In the genomic region with DNA sequence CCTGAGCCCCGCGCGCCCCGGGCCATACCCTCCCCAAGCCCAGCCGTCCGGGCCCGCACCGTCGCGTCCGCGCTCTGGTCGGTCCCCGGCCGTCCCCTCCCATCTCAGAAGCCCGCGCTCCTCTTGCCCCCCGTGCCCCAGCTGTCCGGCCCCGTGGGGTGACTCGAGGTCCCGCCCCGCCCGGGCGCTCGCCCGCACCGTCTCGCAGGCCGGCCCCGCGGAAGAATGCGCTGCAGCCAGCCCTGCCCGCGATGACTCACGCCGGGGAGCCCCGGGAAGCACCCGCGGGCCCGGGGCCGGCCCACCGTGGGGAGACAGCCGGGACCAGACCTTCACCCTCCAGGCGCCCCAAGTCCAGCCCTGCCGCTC, we compare ENCODE assay signal across 1 cellular context.
TF ChIP-seq lines count a peak whose summit lies in the region.

No MANE protein-coding gene starts in this region.

TF ChIP-seq in A549, 52 proteins besides CTCF, POLR2A, EP300 and RAD21 (continued from another document):
- TF ChIP-seq JUNB (IDR thresholded peaks at IDR 0.05) (no peak), SREBF2 (IDR thresholded peaks at IDR 0.05) (no peak), PHF8 (IDR thresholded peaks at IDR 0.05; ENCODE audit: borderline replicate concordance, low read depth) (0 out of 2 replicates have a peak, but pooled peaks have one; percentile 10), BCL3 (IDR thresholded peaks at IDR 0.05) (0 out of 3 replicates have a peak, but pooled peaks have one; percentile 8), CHD4 (IDR thresholded peaks at IDR 0.05; ENCODE audit: borderline replicate concordance) (no peak), MAX (IDR thresholded peaks at IDR 0.05) (no peak), JUN (IDR thresholded peaks at IDR 0.05) (peak; percentile 41 to 57; a peak in 1 of 5 replicates), NR3C1 (IDR thresholded peaks at IDR 0.05) (no peak)
- TF ChIP-seq, protein P1, sequence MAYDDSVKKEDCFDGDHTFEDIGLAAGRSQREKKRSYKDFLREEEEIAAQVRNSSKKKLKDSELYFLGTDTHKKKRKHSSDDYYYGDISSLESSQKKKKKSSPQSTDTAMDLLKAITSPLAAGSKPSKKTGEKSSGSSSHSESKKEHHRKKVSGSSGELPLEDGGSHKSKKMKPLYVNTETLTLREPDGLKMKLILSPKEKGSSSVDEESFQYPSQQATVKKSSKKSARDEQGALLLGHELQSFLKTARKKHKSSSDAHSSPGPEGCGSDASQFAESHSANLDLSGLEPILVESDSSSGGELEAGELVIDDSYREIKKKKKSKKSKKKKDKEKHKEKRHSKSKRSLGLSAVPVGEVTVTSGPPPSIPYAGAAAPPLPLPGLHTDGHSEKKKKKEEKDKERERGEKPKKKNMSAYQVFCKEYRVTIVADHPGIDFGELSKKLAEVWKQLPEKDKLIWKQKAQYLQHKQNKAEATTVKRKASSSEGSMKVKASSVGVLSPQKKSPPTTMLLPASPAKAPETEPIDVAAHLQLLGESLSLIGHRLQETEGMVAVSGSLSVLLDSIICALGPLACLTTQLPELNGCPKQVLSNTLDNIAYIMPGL (CRISPR knock-in tag; IDR thresholded peaks at IDR 0.05; ENCODE audit: borderline replicate concordance): no peak
TF ChIP-seq in A549: peak in this region for 8.
